8 cellular contexts compared by ENCODE assay signal in genomic region chr14:102085503-102085902, GRCh38. TPM values are rescaled to one million over a fixed set of nuclear protein-coding genes. Genes with fewer than 3 reads are reported as not detected.
DNase-seq lines count a peak whose midpoint lies in the region; ATAC-seq, FAIRE-seq and TF ChIP-seq lines count a peak whose summit lies in the region.

No MANE protein-coding gene starts in this region.

- TF ChIP-seq POLR2A in heart left ventricle (IDR thresholded peaks at IDR 0.05): no peak

- H3K4me1 ChIP-seq in heart left ventricle (peaks cover 14 to 63% (median 44%) of the 10 kb centered on the region in 12 donors), urinary bladder (ENCODE audit: insufficient read depth) (peaks cover 2% of the 10 kb centered on the region)

- intact Hi-C loops in heart left ventricle (cut with DNase I) (loop anchor here in 6 of 10 donors (5.0 to 10.0 kb wide), 7 partner anchors 52 to 232 kb away; partner anchors contain the start of genes DYNC1H1 (in 2 of the 6), ZNF839 (in 2 of the 6) and WDR20 (in 1 of the 6)), Right ventricle myocardium superior (cut with DNase I) (no loop called here)

- DNase-seq in heart left ventricle (no peak), Right ventricle myocardium superior (no peak), astrocyte of the cerebellum (ENCODE audit: low read depth) (no peak), medulla oblongata (ENCODE audit: extremely low spot score) (peak; percentile 35), RCC 7860 (ENCODE audit: low spot score) (no peak), NCI-H1930 (lab: John Stamatoyannopoulos, UW) (no peak)

- WGBS in heart left ventricle, 4 donors: 24 to 41% (median 39%) methylated on average over 8 to 10 of the region's 10 CpGs
- 37% methylated on average over 10 of the region's 10 CpGs for WGBS in urinary bladder

- ATAC-seq in heart left ventricle: no peak
- ATAC-seq in Right ventricle myocardium superior (ENCODE audit: poor library complexity): no peak
- no peak for ATAC-seq in HG02981 (IDR thresholded peaks at IDR 0.05; ENCODE audit: unreplicated experiment)

- H3K4me3 ChIP-seq in heart left ventricle (peak overlapping the region in 11 of 12 donors; percentile 73 to 99 (median 94)), astrocyte of the cerebellum (ENCODE audit: low read depth, low read length) (peak overlapping the region; percentile 73), urinary bladder (ENCODE audit: low read depth, low read length) (peak overlapping the region; percentile 98)

- no peak for FAIRE-seq in RCC 7860 (lab: Jason Lieb, UNC)

- H3K9me3 ChIP-seq in heart left ventricle: no peaks in the 10 kb centered on the region

- TF ChIP-seq CTCF in heart left ventricle (IDR thresholded peaks at IDR 0.05): no peak
- no peak for TF ChIP-seq CTCF in astrocyte of the cerebellum (IDR thresholded peaks at IDR 0.05; ENCODE audit: low read depth, low read length, missing control alignments)

- H3K27me3 ChIP-seq in heart left ventricle: no peaks in the 10 kb centered on the region

- H3K36me3 ChIP-seq in heart left ventricle: peaks cover 2 to 57% (median 53%) of the 10 kb centered on the region in 9 donors
- peaks cover 15% of the 10 kb centered on the region for H3K36me3 ChIP-seq in urinary bladder (ENCODE audit: insufficient read depth)

- H3K27ac ChIP-seq in heart left ventricle (peak overlapping the region in 6 of 12 donors; percentile 98 to 100 (median 100)), urinary bladder (ENCODE audit: low read depth) (no peak overlapping the region)

- in situ Hi-C loops in astrocyte of the cerebellum (cut with HindIII; ENCODE audit: low sequenced_read_pairs): loop anchor here (25.0 kb wide), 1 partner anchor 227 kb away; the partner anchor contains the start of genes MOK and ZNF839

RNA-seq across cellular contexts. Expression of gene HSP90AA1, which starts 1.3 kb away (rescaled TPM):
- total RNA-seq in heart left ventricle: 100 to 1,000 TPM; 351 to 854 (median 427) TPM
- 100 to 1,000 TPM; 377 to 956 TPM for polyA plus RNA-seq in heart left ventricle
- 483 TPM for total RNA-seq in Right ventricle myocardium superior
- 242 TPM for total RNA-seq in urinary bladder
- polyA plus RNA-seq in urinary bladder: 287 TPM

RNA-seq across cellular contexts. Expression of gene WDR20, which starts 54.2 kb away (rescaled TPM):
- total RNA-seq in heart left ventricle (10 to 100 TPM; 15.8 to 26.5 (median 21.2) TPM), Right ventricle myocardium superior (19.2 TPM), urinary bladder (27.0 TPM)
- polyA plus RNA-seq in heart left ventricle (10 to 100 TPM; 10.4 to 15.9 TPM), urinary bladder (15.6 TPM)
